15 cellular contexts compared by ENCODE assay signal in the genomic region with DNA sequence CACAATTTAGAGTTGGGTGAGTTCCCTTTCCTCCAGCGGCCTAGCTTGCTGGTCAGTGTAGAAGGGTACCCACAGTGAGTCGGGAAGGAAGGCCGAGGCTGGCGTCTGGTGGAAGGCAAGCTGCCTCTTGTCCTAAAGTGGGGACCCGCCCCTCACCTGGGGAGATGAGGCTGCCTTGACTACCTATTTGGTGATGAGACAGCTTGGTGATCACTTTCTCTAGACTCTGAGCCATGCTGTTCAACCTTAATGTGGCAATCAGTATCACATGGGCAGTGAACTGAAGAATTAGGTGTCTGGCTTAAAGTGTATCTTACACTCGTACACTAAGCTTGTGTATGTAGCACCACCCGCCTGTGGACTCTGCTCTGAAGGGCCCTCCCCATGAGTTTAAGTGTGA.
A peak's percentile ranks its signal among the peaks of the same experiment; 100 is the strongest.
DNase-seq lines count a peak whose midpoint lies in the region; ATAC-seq and TF ChIP-seq lines count a peak whose summit lies in the region.
"Had no signal": no experiment of that assay in that cellular context is flagged by ENCODE, and none has a peak within 500 bp of the region (broad histone marks: within the 10 kb centered on the region; RNA-seq: fewer than 3 reads in every experiment).

No MANE protein-coding gene starts in this region.

- 97% methylated on average over 4 of the region's 7 CpGs for WGBS in mammary epithelial cell (ENCODE audit: low coverage, missing lambda C conversion rate)
- WGBS in mesenchymal stem cell, result 85% methylated on average over 7 of the region's 7 CpGs

- POLR2A ChIA-PET in MCF 10A (lab: Yijun Ruan, JAX), result interaction anchor here (1.0 kb wide), 1 partner anchor 303 kb away, joined by 3 read pairs; no protein-coding TSS in a partner anchor

- no peak overlapping the region for H2BK120ac ChIP-seq in mesenchymal stem cell (ENCODE audit: low read depth, low read length)

- no peaks in the 10 kb centered on the region for H3K79me1 ChIP-seq in mesenchymal stem cell (replicated peaks; ENCODE audit: low read length, poor library complexity, severe bottlenecking)

- DNase-seq in mammary epithelial cell (peak; percentile 15), MCF 10A (ENCODE audit: unreplicated experiment) (no peak), dorsolateral prefrontal cortex (no peak), mesenchymal stem cell (no peak)
- DNase-seq: CD8-positive, alpha-beta memory T cell; DMS53; H7 had no signal

- H4K20me1 ChIP-seq in mammary epithelial cell (ENCODE audit: insufficient read depth, low read length), result no peaks in the 10 kb centered on the region

- no peaks in the 10 kb centered on the region for H3K4me1 Mint-ChIP-seq in MCF 10A (ENCODE audit: insufficient read depth, unreplicated experiment)
- H3K4me1 Mint-ChIP-seq: CD14-positive monocyte; CD8-positive, alpha-beta memory T cell; IgD-negative memory B cell had no signal

- H3K23ac ChIP-seq in mesenchymal stem cell (ENCODE audit: low read length in 2 of 2), result no peak overlapping the region

- H3K36me3 Mint-ChIP-seq in MCF 10A (ENCODE audit: insufficient read depth, unreplicated experiment), result no peaks in the 10 kb centered on the region
- H3K36me3 Mint-ChIP-seq: CD14-positive monocyte had no signal

- no peak overlapping the region for H2BK5ac ChIP-seq in mesenchymal stem cell (ENCODE audit: low read depth, low read length, poor library complexity, severe bottlenecking)

- no peak overlapping the region for H3K27ac Mint-ChIP-seq in MCF 10A (ENCODE audit: low read depth, unreplicated experiment)
- H3K27ac Mint-ChIP-seq: CD14-positive monocyte, GM23338, IgD-negative memory B cell had no signal

- H3K79me2 ChIP-seq in mammary epithelial cell (ENCODE audit: insufficient read depth, low read length), result no peaks in the 10 kb centered on the region

- H3K9ac ChIP-seq in mammary epithelial cell (ENCODE audit: insufficient read depth, low read length), result no peak overlapping the region
- no peak overlapping the region for H3K9ac ChIP-seq in mesenchymal stem cell (ENCODE audit: low read length)

- H3K9me3 ChIP-seq in mammary epithelial cell (replicated peaks; ENCODE audit: insufficient read depth, low read length) (no peaks in the 10 kb centered on the region), mesenchymal stem cell (ENCODE audit: control insufficient read depth, low read length) (no peaks in the 10 kb centered on the region)

- H3K4ac ChIP-seq in mesenchymal stem cell (ENCODE audit: low read depth in 1 of 2, low read length in 2 of 2), result no peak overlapping the region

- no peak overlapping the region for H4K8ac ChIP-seq in mesenchymal stem cell (ENCODE audit: low read length)

- in situ Hi-C loops in mammary epithelial cell (cut with MboI; ENCODE audit: low sequenced_read_pairs in 2 of 2), result no loop called here

- H3K4me1 ChIP-seq in mammary epithelial cell (ENCODE audit: insufficient read depth, low read length) (peaks cover 5% of the 10 kb centered on the region), mesenchymal stem cell (ENCODE audit: control insufficient read depth, insufficient read depth, low read depth, low read length) (peaks cover 3% of the 10 kb centered on the region)

- BruUV-seq in mammary epithelial cell (replicated peaks; lab: Mats Ljungman, UMichigan) (no TSS peak), MCF 10A (replicated peaks; lab: Mats Ljungman, UMichigan) (no TSS peak)

- H2AK5ac ChIP-seq in mesenchymal stem cell (ENCODE audit: low read length, severe bottlenecking), result no peak overlapping the region

- H2AFZ ChIP-seq in mammary epithelial cell (ENCODE audit: low read depth, low read length) (no peak overlapping the region), mesenchymal stem cell (ENCODE audit: low read depth, low read length) (no peak overlapping the region)
- H2AFZ ChIP-seq: GM23338 had no signal

- H3K14ac ChIP-seq in mesenchymal stem cell (ENCODE audit: low read length in 2 of 2), result no peak overlapping the region

- H3K4me3 ChIP-seq in mammary epithelial cell (replicated peaks in 1 of 3; ENCODE audit: insufficient read depth in 1 of 3, low read depth in 2 of 3, low read length in 3 of 3) (no peak overlapping the region), dorsolateral prefrontal cortex (no peak overlapping the region), mesenchymal stem cell (ENCODE audit: insufficient read depth in 1 of 2, low read depth in 1 of 2, low read length in 2 of 2) (no peak overlapping the region)
- H3K4me3 ChIP-seq: GM23338 had no signal

- intact Hi-C loops in mammary epithelial cell (cut with micrococcal nuclease), result no loop called here
- intact Hi-C loops in MCF 10A (cut with micrococcal nuclease), result no loop called here
- intact Hi-C loops in dorsolateral prefrontal cortex (cut with DNase I), result loop anchor here in 1 of 2 donors (5.0 kb wide), 1 partner anchor 96 kb away; no protein-coding TSS in a partner anchor

- H3K27me3 ChIP-seq in mammary epithelial cell (ENCODE audit: insufficient read depth, low read length), result peaks cover 3% of the 10 kb centered on the region
- no peaks in the 10 kb centered on the region for H3K27me3 ChIP-seq in dorsolateral prefrontal cortex
- no peaks in the 10 kb centered on the region for H3K27me3 ChIP-seq in layer of hippocampus (ENCODE audit: control insufficient read depth, insufficient read depth, low read length)
- H3K27me3 ChIP-seq in mesenchymal stem cell (ENCODE audit: control insufficient read depth in 1 of 2, insufficient read depth in 1 of 2, low read length in 2 of 2), result no peaks in the 10 kb centered on the region

- dilution Hi-C loops in mammary epithelial cell (cut with HindIII; ENCODE audit: low sequenced_read_pairs), result no loop called here

- no peak overlapping the region for H3K18ac ChIP-seq in mesenchymal stem cell (ENCODE audit: low read depth in 1 of 2, low read length in 2 of 2)

- no peaks in the 10 kb centered on the region for H3K27me3 Mint-ChIP-seq in MCF 10A (ENCODE audit: insufficient read depth, unreplicated experiment)
- H3K27me3 Mint-ChIP-seq: CD8-positive, alpha-beta memory T cell had no signal

- H3K4me2 ChIP-seq in mammary epithelial cell (ENCODE audit: insufficient read depth, low read depth, low read length) (no peak overlapping the region), mesenchymal stem cell (ENCODE audit: low read length, poor library complexity, severe bottlenecking) (no peak overlapping the region)
- H3K4me2 ChIP-seq: GM23338 had no signal

- ATAC-seq in GM19395 (IDR thresholded peaks at IDR 0.05; ENCODE audit: unreplicated experiment) (no peak), GM21526 (IDR thresholded peaks at IDR 0.05; ENCODE audit: low FRiP score, unreplicated experiment) (no peak)
- ATAC-seq: GM23338 had no signal

- H4K91ac ChIP-seq in mesenchymal stem cell (ENCODE audit: low read length), result no peak overlapping the region

- TF ChIP-seq CTCF in mammary epithelial cell (conservative IDR thresholded peaks at IDR 0.05 in 1 of 2, IDR thresholded peaks at IDR 0.05 in 1 of 2; ENCODE audit: extremely low read depth in 1 of 2, insufficient read depth in 1 of 2, low read depth in 1 of 2, low read length in 2 of 2) (no peak), MCF 10A (IDR thresholded peaks at IDR 0.05; ENCODE audit: unreplicated experiment) (no peak), dorsolateral prefrontal cortex (IDR thresholded peaks at IDR 0.05 in 54 of 56, conservative IDR thresholded peaks at IDR 0.05 in 2 of 56; ENCODE audit: low read depth in 1 of 56, partially characterized antibody in 56 of 56) (no peak)

- H3K9me3 Mint-ChIP-seq in MCF 10A (ENCODE audit: unreplicated experiment), result no peaks in the 10 kb centered on the region
- H3K9me3 Mint-ChIP-seq: CD8-positive, alpha-beta memory T cell; GM23338; IgD-negative memory B cell had no signal

- H3K27ac ChIP-seq in mammary epithelial cell (ENCODE audit: insufficient read depth, low read depth, low read length) (no peak overlapping the region), dorsolateral prefrontal cortex (peak overlapping the region in 56 of 59 donors; percentile 6 to 100 (median 94)), layer of hippocampus (ENCODE audit: low read depth, low read length) (peak overlapping the region; percentile 35), temporal lobe (ENCODE audit: low read depth, low read length) (peak overlapping the region; percentile 67), mesenchymal stem cell (ENCODE audit: low read length, poor library complexity, severe bottlenecking) (no peak overlapping the region)
- H3K27ac ChIP-seq: 22Rv1 had no signal

- CTCF ChIA-PET in mammary epithelial cell (lab: Charles Lee; ENCODE audit: low non-redundant PET), result no interaction called here
- CTCF ChIA-PET in MCF 10A (lab: Yijun Ruan, JAX), result interaction anchor here (1.0 to 1.6 kb wide), 2 partner anchors 103 to 281 kb away, joined by 3 to 5 read pairs; no protein-coding TSS in a partner anchor

- no peaks in the 10 kb centered on the region for H3K36me3 ChIP-seq in mammary epithelial cell (ENCODE audit: insufficient read depth, low read length)
- H3K36me3 ChIP-seq in mesenchymal stem cell (ENCODE audit: control insufficient read depth in 1 of 2, insufficient read depth in 2 of 2, low read depth in 1 of 2, low read length in 2 of 2), result no peaks in the 10 kb centered on the region

- H3K4me3 Mint-ChIP-seq in MCF 10A (ENCODE audit: unreplicated experiment), result no peak overlapping the region
- H3K4me3 Mint-ChIP-seq: CD14-positive monocyte; CD8-positive, alpha-beta memory T cell; GM23338; IgD-negative memory B cell had no signal

- H2BK15ac ChIP-seq in mesenchymal stem cell (ENCODE audit: low read depth, poor library complexity, severe bottlenecking), result no peak overlapping the region

- no peak overlapping the region for H2BK12ac ChIP-seq in mesenchymal stem cell (ENCODE audit: low read length in 2 of 2)

Comparison
In these comparisons a context has a peak if more than half of its experiments do, and no peak if none do; other contexts are left out.
1. H3K27ac ChIP-seq: peak in dorsolateral prefrontal cortex (56 of 59), layer of hippocampus (single experiment) and temporal lobe (single experiment); none in mammary epithelial cell (single experiment) and mesenchymal stem cell (single experiment).